16 cellular contexts compared by ENCODE assay signal in genomic region chr11:1730230-1730629, GRCh38. TPM values are rescaled to one million over a fixed set of nuclear protein-coding genes. Genes with fewer than 3 reads are reported as not detected.
DNase-seq lines count a peak whose midpoint lies in the region; ATAC-seq and TF ChIP-seq lines count a peak whose summit lies in the region.
"Had no signal": no experiment of that assay in that cellular context is flagged by ENCODE, and none has a peak within 500 bp of the region (broad histone marks: within the 10 kb centered on the region; RNA-seq: fewer than 3 reads in every experiment).

No MANE protein-coding gene starts in this region.

- H3K4me3 ChIP-seq in coronary artery = no peak overlapping the region
- H3K4me3 ChIP-seq: GM23248, K562 had no signal

- TF ChIP-seq CTCF in natural killer cell (IDR thresholded peaks at IDR 0.05) (no peak), type B pancreatic cell (conservative IDR thresholded peaks at IDR 0.05) (no peak), coronary artery (IDR thresholded peaks at IDR 0.05) (no peak)

- peaks cover 65% of the 10 kb centered on the region for H3K4me1 Mint-ChIP-seq in stimulated activated naive CD8-positive, alpha-beta T cell treated with anti-CD3 and anti-CD28 coated beads, Interleukin-15, Interleukin-2, amounts not matched to agents 100 ng/mL and 50 ng/mL, for 24 hours (ENCODE audit: low read depth)
- peaks cover 60% of the 10 kb centered on the region for H3K4me1 Mint-ChIP-seq in activated naive CD8-positive, alpha-beta T cell treated with anti-CD3 and anti-CD28 coated beads, Interleukin-2, amount 10 ng/mL, durations not matched to agents 7 days and 5 days
- H3K4me1 Mint-ChIP-seq in natural killer cell (peaks cover 54 to 64% of the 10 kb centered on the region in 2 donors), type B pancreatic cell (ENCODE audit: unreplicated experiment) (peaks cover 3% of the 10 kb centered on the region)

- H3K36me3 Mint-ChIP-seq in stimulated activated naive CD8-positive, alpha-beta T cell treated with anti-CD3 and anti-CD28 coated beads, Interleukin-15, Interleukin-2, amounts not matched to agents 100 ng/mL and 50 ng/mL, for 24 hours (ENCODE audit: low read depth) = no peaks in the 10 kb centered on the region
- no peaks in the 10 kb centered on the region for H3K36me3 Mint-ChIP-seq in activated naive CD8-positive, alpha-beta T cell treated with anti-CD3 and anti-CD28 coated beads, Interleukin-2, amount 10 ng/mL, durations not matched to agents 7 days and 5 days
- H3K36me3 Mint-ChIP-seq in natural killer cell (no peaks in the 10 kb centered on the region), type B pancreatic cell (no peaks in the 10 kb centered on the region)

- H3K9me3 Mint-ChIP-seq in stimulated activated naive CD8-positive, alpha-beta T cell treated with anti-CD3 and anti-CD28 coated beads, Interleukin-15, Interleukin-2, amounts not matched to agents 100 ng/mL and 50 ng/mL, for 24 hours = peaks cover 9% of the 10 kb centered on the region
- H3K9me3 Mint-ChIP-seq in activated naive CD8-positive, alpha-beta T cell treated with anti-CD3 and anti-CD28 coated beads, Interleukin-2, amount 10 ng/mL, durations not matched to agents 7 days and 5 days = peaks cover 6% of the 10 kb centered on the region
- no peaks in the 10 kb centered on the region for H3K9me3 Mint-ChIP-seq in natural killer cell
- no peaks in the 10 kb centered on the region for H3K9me3 Mint-ChIP-seq in type B pancreatic cell

- DNase-seq in stimulated activated naive CD8-positive, alpha-beta T cell treated with anti-CD3 and anti-CD28 coated beads, Interleukin-15, Interleukin-2, amounts not matched to agents 100 U/mL and 50 U/mL, for 24 hours = no peak
- DNase-seq in activated naive CD8-positive, alpha-beta T cell treated with anti-CD3 and anti-CD28 coated beads, Interleukin-2, amount 10 ng/mL, durations not matched to agents 7 days and 5 days = no peak
- no peak for DNase-seq in natural killer cell
- no peak for DNase-seq in type B pancreatic cell (ENCODE audit: extremely low spot score, unreplicated experiment)
- DNase-seq in NCI-H2171 treated with DMSO at 0.1 percent for 48 hours (lab: John Stamatoyannopoulos, UW) = no peak
- no peak for DNase-seq in SW480 (ENCODE audit: low spot score)
- no peak for DNase-seq in coronary artery (ENCODE audit: low spot score)
- DNase-seq: NCI-H1092, OCI-M1, SHP77 treated with DMSO at 0.1 percent for 48 hours had no signal

- peaks cover 9% of the 10 kb centered on the region for H3K27me3 Mint-ChIP-seq in stimulated activated naive CD8-positive, alpha-beta T cell treated with anti-CD3 and anti-CD28 coated beads, Interleukin-15, Interleukin-2, amounts not matched to agents 100 ng/mL and 50 ng/mL, for 24 hours
- H3K27me3 Mint-ChIP-seq in activated naive CD8-positive, alpha-beta T cell treated with anti-CD3 and anti-CD28 coated beads, Interleukin-2, amount 10 ng/mL, durations not matched to agents 7 days and 5 days = peaks cover 18% of the 10 kb centered on the region
- H3K27me3 Mint-ChIP-seq in natural killer cell (ENCODE audit: low read depth in 2 of 2) (peaks cover 25 to 41% of the 10 kb centered on the region in 2 donors), type B pancreatic cell (peaks cover 73% of the 10 kb centered on the region)

- no peak overlapping the region for H3K27ac ChIP-seq in coronary artery
- H3K27ac ChIP-seq: C4-2B, GM23248 had no signal

- POLR2A ChIA-PET in activated naive CD8-positive, alpha-beta T cell treated with anti-CD3 and anti-CD28 coated beads, Interleukin-2, amount 10 ng/mL, durations not matched to agents 7 days and 5 days (lab: Charles Lee) = interaction anchor here (1.3 kb wide), 1 partner anchor 32 kb away, joined by 3 read pairs; no protein-coding TSS in a partner anchor

- no peak overlapping the region for H3K4me3 Mint-ChIP-seq in stimulated activated naive CD8-positive, alpha-beta T cell treated with anti-CD3 and anti-CD28 coated beads, Interleukin-15, Interleukin-2, amounts not matched to agents 100 ng/mL and 50 ng/mL, for 24 hours
- H3K4me3 Mint-ChIP-seq in activated naive CD8-positive, alpha-beta T cell treated with anti-CD3 and anti-CD28 coated beads, Interleukin-2, amount 10 ng/mL, durations not matched to agents 7 days and 5 days = peak overlapping the region; percentile 41
- peak overlapping the region; percentile 57 for H3K4me3 Mint-ChIP-seq in natural killer cell
- no peak overlapping the region for H3K4me3 Mint-ChIP-seq in type B pancreatic cell

- no peak for ATAC-seq in stimulated activated naive CD8-positive, alpha-beta T cell treated with anti-CD3 and anti-CD28 coated beads, Interleukin-15, Interleukin-2, amounts not matched to agents 100 U/mL and 50 U/mL, for 24 hours
- no peak for ATAC-seq in activated naive CD8-positive, alpha-beta T cell treated with anti-CD3 and anti-CD28 coated beads, Interleukin-2, amount 10 ng/mL, durations not matched to agents 7 days and 5 days (ENCODE audit: low read depth)
- ATAC-seq in natural killer cell = no peak

- intact Hi-C loops in natural killer cell (cut with micrococcal nuclease) = no loop called here

- peak overlapping the region; percentile 56 for H3K27ac Mint-ChIP-seq in stimulated activated naive CD8-positive, alpha-beta T cell treated with anti-CD3 and anti-CD28 coated beads, Interleukin-15, Interleukin-2, amounts not matched to agents 100 ng/mL and 50 ng/mL, for 24 hours
- peak overlapping the region; percentile 80 for H3K27ac Mint-ChIP-seq in activated naive CD8-positive, alpha-beta T cell treated with anti-CD3 and anti-CD28 coated beads, Interleukin-2, amount 10 ng/mL, durations not matched to agents 7 days and 5 days
- H3K27ac Mint-ChIP-seq in natural killer cell (no peak overlapping the region), type B pancreatic cell (peak overlapping the region; percentile 64)

RNA-seq across cellular contexts. Expression of gene IFITM10, which starts 20.2 kb away (rescaled TPM):
- 1 to 10 TPM in 1 of 2 experiments, under 1 TPM in 1; 0.82 to 1.3 TPM for total RNA-seq in activated naive CD8-positive, alpha-beta T cell treated with anti-CD3 and anti-CD28 coated beads, Interleukin-2, amount 10 ng/mL, durations not matched to agents 7 days and 5 days
- 1 to 10 TPM; 5.5 to 8.1 (median 6.5) TPM for total RNA-seq in natural killer cell
- 3.4 and 7.4 TPM in 2 replicates for total RNA-seq in type B pancreatic cell (ENCODE audit: low replicate concordance)

RNA-seq across cellular contexts. Expression of gene KRTAP5-6, which starts 33.2 kb away (rescaled TPM):
- total RNA-seq in activated naive CD8-positive, alpha-beta T cell treated with anti-CD3 and anti-CD28 coated beads, Interleukin-2, amount 10 ng/mL, durations not matched to agents 7 days and 5 days = not detected
- total RNA-seq in natural killer cell (not detected), type B pancreatic cell (ENCODE audit: low replicate concordance) (not detected in 2 replicates)
- total RNA-seq: GM23248, K562, M059J, RPMI7951 had no signal

RNA-seq across cellular contexts. Expression of gene CTSD, which starts 33.5 kb away (rescaled TPM):
- total RNA-seq in activated naive CD8-positive, alpha-beta T cell treated with anti-CD3 and anti-CD28 coated beads, Interleukin-2, amount 10 ng/mL, durations not matched to agents 7 days and 5 days = 100 to 1,000 TPM; 192 to 208 TPM
- total RNA-seq in natural killer cell (100 to 1,000 TPM; 388 to 446 (median 415) TPM), type B pancreatic cell (ENCODE audit: low replicate concordance) (318 and 557 TPM in 2 replicates)

Comparison
In these comparisons a context has a peak if more than half of its experiments do, and no peak if none do; other contexts are left out.
1. H3K27ac Mint-ChIP-seq: peak in stimulated activated naive CD8-positive, alpha-beta T cell treated with anti-CD3 and anti-CD28 coated beads, Interleukin-15, Interleukin-2, amounts not matched to agents 100 ng/mL and 50 ng/mL, for 24 hours (single experiment), activated naive CD8-positive, alpha-beta T cell treated with anti-CD3 and anti-CD28 coated beads, Interleukin-2, amount 10 ng/mL, durations not matched to agents 7 days and 5 days (single experiment) and type B pancreatic cell (single experiment); none in natural killer cell (0 of 2).
2. H3K4me3 Mint-ChIP-seq: peak in activated naive CD8-positive, alpha-beta T cell treated with anti-CD3 and anti-CD28 coated beads, Interleukin-2, amount 10 ng/mL, durations not matched to agents 7 days and 5 days (single experiment) and natural killer cell (single experiment); none in stimulated activated naive CD8-positive, alpha-beta T cell treated with anti-CD3 and anti-CD28 coated beads, Interleukin-15, Interleukin-2, amounts not matched to agents 100 ng/mL and 50 ng/mL, for 24 hours (single experiment) and type B pancreatic cell (single experiment).